Comparison of ENCODE assay signal across 14 cellular contexts in genomic region chr13:28049880-28050871, GRCh38. TPM values are rescaled to one million over a fixed set of nuclear protein-coding genes. Genes with fewer than 3 reads are reported as not detected.
DNase-seq lines count a peak whose midpoint lies in the region; ATAC-seq, FAIRE-seq and TF ChIP-seq lines count a peak whose summit lies in the region.
"Had no signal": no experiment of that assay in that cellular context is flagged by ENCODE, and none has a peak within 500 bp of the region (broad histone marks: within the 10 kb centered on the region; RNA-seq: fewer than 3 reads in every experiment).

No MANE protein-coding gene starts in this region.

- H3K9me3 Mint-ChIP-seq in endodermal cell, result no peaks in the 10 kb centered on the region
- H3K9me3 Mint-ChIP-seq: activated naive CD4-positive, alpha-beta T cell treated with anti-CD3 and anti-CD28 coated beads, Interleukin-2, amount 10 ng/mL, durations not matched to agents 7 days and 5 days had no signal

- peak; percentile 73 for FAIRE-seq in GM12891 (lab: Jason Lieb, UNC)

- H3K4me3 Mint-ChIP-seq in endodermal cell, result no peak overlapping the region
- H3K4me3 Mint-ChIP-seq: activated naive CD4-positive, alpha-beta T cell treated with anti-CD3 and anti-CD28 coated beads, Interleukin-2, amount 10 ng/mL, durations not matched to agents 7 days and 5 days had no signal

- no peaks in the 10 kb centered on the region for H3K36me3 ChIP-seq in endodermal cell (ENCODE audit: control insufficient read depth, insufficient read depth, low read length)

- no peaks in the 10 kb centered on the region for H3K27me3 Mint-ChIP-seq in endodermal cell (ENCODE audit: insufficient read depth)

- no peak for TF ChIP-seq POLR2A in GM12891 (IDR thresholded peaks at IDR 0.05; ENCODE audit: low read depth, low read length)

- H3K4me3 ChIP-seq in endodermal cell (ENCODE audit: low read length), result peak overlapping the region; percentile 21
- H3K4me3 ChIP-seq: skin epidermis had no signal

- H3K4me1 ChIP-seq in endodermal cell (ENCODE audit: control insufficient read depth, insufficient read depth, low read length), result peaks cover 9% of the 10 kb centered on the region

- no peak overlapping the region for H3K9ac ChIP-seq in endodermal cell (ENCODE audit: extremely low read depth, low read length, poor library complexity, severe bottlenecking)

- no peak overlapping the region for H3K27ac ChIP-seq in endodermal cell (ENCODE audit: low read depth, low read length)

- ATAC-seq in GM21447 (IDR thresholded peaks at IDR 0.05; ENCODE audit: unreplicated experiment) (peak; percentile 47), HG03159 (IDR thresholded peaks at IDR 0.05; ENCODE audit: unreplicated experiment) (peak; percentile 41)

- TF ChIP-seq CTCF in endodermal cell (conservative IDR thresholded peaks at IDR 0.05), result no peak

- H3K4me1 Mint-ChIP-seq in endodermal cell, result peaks cover 25% of the 10 kb centered on the region

- DNase-seq in GM12891 (ENCODE audit: insufficient read length, low spot score), result no peak
- peak; percentile 66 for DNase-seq in endodermal cell
- no peak for DNase-seq in NCI-H187 (lab: John Stamatoyannopoulos, UW)
- DNase-seq in NCI-H146 treated with DMSO at 0.1 percent for 48 hours (lab: John Stamatoyannopoulos, UW; ENCODE audit: unreplicated experiment), result no peak
- DNase-seq in HuH-7 (ENCODE audit: low spot score), result no peak
- no peak for DNase-seq in activated naive CD4-positive, alpha-beta T cell treated with anti-CD3 and anti-CD28 coated beads, Interleukin-2, amount 50 U/mL, for 16 hours
- DNase-seq: activated CD4-positive, alpha-beta T cell treated with anti-CD3 and anti-CD28 coated beads for 1 hour; activated naive CD4-positive, alpha-beta T cell treated with anti-CD3 and anti-CD28 coated beads, Interleukin-2, amount 10 ng/mL, durations not matched to agents 7 days and 5 days; dermis blood vessel endothelial cell; head of caudate nucleus; stimulated activated naive CD4-positive, alpha-beta T cell treated with Interleukin-2 at 50 U/mL for 16 hours had no signal

- H3K36me3 Mint-ChIP-seq in endodermal cell (ENCODE audit: low read depth), result no peaks in the 10 kb centered on the region
- H3K36me3 Mint-ChIP-seq: activated naive CD4-positive, alpha-beta T cell treated with anti-CD3 and anti-CD28 coated beads, Interleukin-2, amount 10 ng/mL, durations not matched to agents 7 days and 5 days had no signal

- H3K27me3 ChIP-seq in endodermal cell (ENCODE audit: control insufficient read depth, insufficient read depth, low read length, poor library complexity, severe bottlenecking), result peaks cover 8% of the 10 kb centered on the region

- no peaks in the 10 kb centered on the region for H3K9me3 ChIP-seq in endodermal cell (ENCODE audit: control insufficient read depth, low read length)

- WGBS in endodermal cell (ENCODE audit: insufficient coverage in 1 of 2, insufficient read length in 1 of 2), 2 experiments, result 30 to 36% methylated on average over 2 to 6 of the region's 7 CpGs

- no peak overlapping the region for H3K27ac Mint-ChIP-seq in endodermal cell
- H3K27ac Mint-ChIP-seq: activated naive CD4-positive, alpha-beta T cell treated with anti-CD3 and anti-CD28 coated beads, Interleukin-2, amount 10 ng/mL, durations not matched to agents 7 days and 5 days had no signal

TF ChIP-seq in GM12891, 5 proteins besides CTCF, POLR2A, EP300 and RAD21:
- TF ChIP-seq POU2F2 (IDR thresholded peaks at IDR 0.05; ENCODE audit: low read depth, low read length) (no peak), TAF1 (IDR thresholded peaks at IDR 0.05; ENCODE audit: low read depth, low read length) (no peak), PAX5 (IDR thresholded peaks at IDR 0.05; ENCODE audit: insufficient read depth, low read length, severe bottlenecking) (no peak), POLR2AphosphoS5 (IDR thresholded peaks at IDR 0.05; ENCODE audit: low read depth, low read length) (no peak), SPI1 (IDR thresholded peaks at IDR 0.05; ENCODE audit: low read depth, low read length) (no peak)

RNA-seq across cellular contexts. Expression of gene FLT3, which starts 50.2 kb away (rescaled TPM):
- 0.15 TPM for polyA plus RNA-seq in GM12891 (2012; ENCODE audit: low read depth, missing spikeins)
- under 1 TPM; 0.09 to 0.13 TPM for total RNA-seq in endodermal cell
- polyA plus RNA-seq in endodermal cell (2013, experiment 1 of 2), result 0.18 TPM
- 0.08 TPM for polyA plus RNA-seq in endodermal cell (2013, experiment 2 of 2)
- total RNA-seq: dermis blood vessel endothelial cell had no signal
